1 cellular context compared by ENCODE assay signal in the genomic region with DNA sequence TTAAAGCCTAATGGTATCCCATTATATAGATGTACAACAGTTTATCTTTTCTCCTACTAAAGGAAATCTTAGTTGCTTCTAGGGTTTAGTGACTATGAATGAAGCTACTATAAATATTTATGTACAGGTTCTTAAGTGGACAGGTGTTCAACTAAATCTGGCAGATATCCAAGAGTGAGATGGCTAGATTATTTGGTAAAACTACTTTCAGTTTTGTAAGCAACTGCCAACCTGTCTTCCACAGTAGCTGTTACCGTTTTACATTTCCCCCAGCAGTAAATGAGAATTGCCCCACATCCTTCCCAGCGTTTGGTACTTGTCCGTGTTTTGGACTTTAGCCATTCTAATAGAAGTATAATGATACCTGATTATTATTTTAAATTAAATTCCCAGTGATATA.
TF ChIP-seq lines count a peak whose summit lies in the region.

No MANE protein-coding gene starts in this region.

TF ChIP-seq in SK-N-SH, 30 proteins besides CTCF, POLR2A, EP300 and RAD21 (continued from another document):
- TF ChIP-seq, protein P1, sequence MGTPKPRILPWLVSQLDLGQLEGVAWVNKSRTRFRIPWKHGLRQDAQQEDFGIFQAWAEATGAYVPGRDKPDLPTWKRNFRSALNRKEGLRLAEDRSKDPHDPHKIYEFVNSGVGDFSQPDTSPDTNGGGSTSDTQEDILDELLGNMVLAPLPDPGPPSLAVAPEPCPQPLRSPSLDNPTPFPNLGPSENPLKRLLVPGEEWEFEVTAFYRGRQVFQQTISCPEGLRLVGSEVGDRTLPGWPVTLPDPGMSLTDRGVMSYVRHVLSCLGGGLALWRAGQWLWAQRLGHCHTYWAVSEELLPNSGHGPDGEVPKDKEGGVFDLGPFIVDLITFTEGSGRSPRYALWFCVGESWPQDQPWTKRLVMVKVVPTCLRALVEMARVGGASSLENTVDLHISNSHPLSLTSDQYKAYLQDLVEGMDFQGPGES (IDR thresholded peaks at IDR 0.05; ENCODE audit: low read depth, low read length), result no peak
